8 cellular contexts compared by ENCODE assay signal in genomic region chr11:14520902-14521151, GRCh38. TPM values are rescaled to one million over a fixed set of nuclear protein-coding genes. Genes with fewer than 3 reads are reported as not detected.
A peak's percentile ranks its signal among the peaks of the same experiment; 100 is the strongest.
DNase-seq lines count a peak whose midpoint lies in the region; ATAC-seq and TF ChIP-seq lines count a peak whose summit lies in the region.

No MANE protein-coding gene starts in this region.

- ATAC-seq in HG03095 (IDR thresholded peaks at IDR 0.05; ENCODE audit: unreplicated experiment) = no peak
- ATAC-seq in GM18867 (IDR thresholded peaks at IDR 0.05; ENCODE audit: unreplicated experiment) = no peak

- H3K9me3 ChIP-seq in ES-I3 (ENCODE audit: control insufficient read depth, insufficient read depth, low read length) = no peaks in the 10 kb centered on the region
- no peaks in the 10 kb centered on the region for H3K9me3 ChIP-seq in OCI-LY3 (ENCODE audit: insufficient read depth, low read length)
- H3K9me3 ChIP-seq in parathyroid adenoma (ENCODE audit: control insufficient read depth, low read length) = no peaks in the 10 kb centered on the region

- peak overlapping the region; percentile 71 for H3K4me2 ChIP-seq in OCI-LY3 (ENCODE audit: low read length)
- peak overlapping the region; percentile 49 for H3K4me2 ChIP-seq in parathyroid adenoma (ENCODE audit: low read length)

- peaks cover 18% of the 10 kb centered on the region for H3K4me1 Mint-ChIP-seq in endothelial cell (ENCODE audit: unreplicated experiment)

- H3K9ac ChIP-seq in ES-I3 (ENCODE audit: low read depth, low read length) (peak overlapping the region; percentile 89), OCI-LY3 (ENCODE audit: low read length) (peak overlapping the region; percentile 95), parathyroid adenoma (no peak overlapping the region)

- H3K79me2 ChIP-seq in OCI-LY3 (ENCODE audit: low read length) (peaks cover 41% of the 10 kb centered on the region), parathyroid adenoma (no peaks in the 10 kb centered on the region)

- H3K36me3 ChIP-seq in ES-I3 (ENCODE audit: insufficient read depth, low read length) (peaks cover 4% of the 10 kb centered on the region; the same call in 1 of the 2 replicates), OCI-LY3 (replicated peaks; ENCODE audit: low read depth, low read length) (peaks cover 14% of the 10 kb centered on the region), parathyroid adenoma (ENCODE audit: control insufficient read depth, insufficient read depth, low read length) (no peaks in the 10 kb centered on the region)

- TF ChIP-seq CTCF in OCI-LY3 (IDR thresholded peaks at IDR 0.05; ENCODE audit: low read depth, low read length) = no peak
- no peak for TF ChIP-seq CTCF in endothelial cell (IDR thresholded peaks at IDR 0.05; ENCODE audit: unreplicated experiment)
- no peak for TF ChIP-seq CTCF in parathyroid adenoma (IDR thresholded peaks at IDR 0.05)

- H3K4me3 ChIP-seq in OCI-LY3 (ENCODE audit: low read length) = peak overlapping the region; percentile 94
- peak overlapping the region; percentile 84 for H3K4me3 ChIP-seq in parathyroid adenoma (ENCODE audit: low read depth, low read length)

- DNase-seq in endothelial cell (ENCODE audit: low spot score) (no peak), globus pallidus (ENCODE audit: low spot score) (no peak), nucleus accumbens (lab: John Stamatoyannopoulos, UW) (no peak)

- peak overlapping the region; percentile 98 for H3K4me3 Mint-ChIP-seq in endothelial cell (ENCODE audit: unreplicated experiment)

- H3K36me3 Mint-ChIP-seq in endothelial cell (ENCODE audit: low read depth, unreplicated experiment) = peaks cover 11% of the 10 kb centered on the region

- H3K27me3 ChIP-seq in OCI-LY3 (ENCODE audit: low read depth, low read length) (no peaks in the 10 kb centered on the region), parathyroid adenoma (ENCODE audit: control insufficient read depth, insufficient read depth, low read length) (no peaks in the 10 kb centered on the region)

- no peaks in the 10 kb centered on the region for H4K20me1 ChIP-seq in OCI-LY3 (ENCODE audit: insufficient read depth, low read length)

- H3K27ac ChIP-seq in OCI-LY3 (ENCODE audit: low read length) (peak overlapping the region; percentile 72), parathyroid adenoma (peak overlapping the region; percentile 83)

- no peaks in the 10 kb centered on the region for H3K27me3 Mint-ChIP-seq in endothelial cell (ENCODE audit: unreplicated experiment)

- H2AFZ ChIP-seq in OCI-LY3 (ENCODE audit: low read depth, low read length) (peak overlapping the region; percentile 89), parathyroid adenoma (peak overlapping the region; percentile 94)

- H3K9me3 Mint-ChIP-seq in endothelial cell (ENCODE audit: unreplicated experiment) = no peaks in the 10 kb centered on the region

- peak overlapping the region; percentile 98 for H3K27ac Mint-ChIP-seq in endothelial cell (ENCODE audit: unreplicated experiment)

- H3K4me1 ChIP-seq in ES-I3 (ENCODE audit: insufficient read depth, low read length) (no peaks in the 10 kb centered on the region), OCI-LY3 (ENCODE audit: low read length) (peaks cover 11% of the 10 kb centered on the region), parathyroid adenoma (no peaks in the 10 kb centered on the region)

RNA-seq across cellular contexts. Expression of gene PSMA1, which starts 0.6 kb away (rescaled TPM):
- 163 TPM for total RNA-seq in endothelial cell (ENCODE audit: unreplicated experiment)

RNA-seq across cellular contexts. Expression of gene COPB1, which starts 21.2 kb away (rescaled TPM):
- total RNA-seq in endothelial cell (ENCODE audit: unreplicated experiment) = 132 TPM
